3 cellular contexts compared by ENCODE assay signal in the genomic region with DNA sequence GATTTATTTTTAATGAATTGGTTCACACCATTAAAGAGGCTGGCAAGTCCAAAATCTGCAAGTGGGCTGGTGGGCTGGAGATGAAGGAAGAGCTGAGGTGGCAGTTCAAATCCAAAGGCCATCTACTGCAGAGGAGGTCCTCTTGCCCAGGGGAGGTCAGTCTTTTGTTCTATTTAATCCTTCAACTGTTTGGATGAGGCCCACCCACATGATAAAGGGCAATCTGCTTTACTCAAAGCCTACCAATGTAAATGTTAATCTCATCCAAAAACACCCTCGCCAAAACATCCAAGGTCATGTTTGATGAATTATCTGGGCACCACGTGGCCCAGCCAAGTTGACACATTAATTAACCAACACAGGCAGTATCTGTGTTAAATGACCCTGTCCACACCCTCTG.
TF ChIP-seq lines count a peak whose summit lies in the region.

No MANE protein-coding gene starts in this region.

TF ChIP-seq in HepG2, 621 proteins besides CTCF, POLR2A, EP300 and RAD21:
- TF ChIP-seq, protein P1, sequence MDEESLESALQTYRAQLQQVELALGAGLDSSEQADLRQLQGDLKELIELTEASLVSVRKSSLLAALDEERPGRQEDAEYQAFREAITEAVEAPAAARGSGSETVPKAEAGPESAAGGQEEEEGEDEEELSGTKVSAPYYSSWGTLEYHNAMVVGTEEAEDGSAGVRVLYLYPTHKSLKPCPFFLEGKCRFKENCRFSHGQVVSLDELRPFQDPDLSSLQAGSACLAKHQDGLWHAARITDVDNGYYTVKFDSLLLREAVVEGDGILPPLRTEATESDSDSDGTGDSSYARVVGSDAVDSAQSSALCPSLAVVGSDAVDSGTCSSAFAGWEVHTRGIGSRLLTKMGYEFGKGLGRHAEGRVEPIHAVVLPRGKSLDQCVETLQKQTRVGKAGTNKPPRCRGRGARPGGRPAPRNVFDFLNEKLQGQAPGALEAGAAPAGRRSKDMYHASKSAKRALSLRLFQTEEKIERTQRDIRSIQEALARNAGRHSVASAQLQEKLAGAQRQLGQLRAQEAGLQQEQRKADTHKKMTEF (CRISPR knock-in tag; IDR thresholded peaks at IDR 0.05): no peak
- TF ChIP-seq ZNF572 (CRISPR knock-in tag; IDR thresholded peaks at IDR 0.05): no peak
- TF ChIP-seq, protein P2, sequence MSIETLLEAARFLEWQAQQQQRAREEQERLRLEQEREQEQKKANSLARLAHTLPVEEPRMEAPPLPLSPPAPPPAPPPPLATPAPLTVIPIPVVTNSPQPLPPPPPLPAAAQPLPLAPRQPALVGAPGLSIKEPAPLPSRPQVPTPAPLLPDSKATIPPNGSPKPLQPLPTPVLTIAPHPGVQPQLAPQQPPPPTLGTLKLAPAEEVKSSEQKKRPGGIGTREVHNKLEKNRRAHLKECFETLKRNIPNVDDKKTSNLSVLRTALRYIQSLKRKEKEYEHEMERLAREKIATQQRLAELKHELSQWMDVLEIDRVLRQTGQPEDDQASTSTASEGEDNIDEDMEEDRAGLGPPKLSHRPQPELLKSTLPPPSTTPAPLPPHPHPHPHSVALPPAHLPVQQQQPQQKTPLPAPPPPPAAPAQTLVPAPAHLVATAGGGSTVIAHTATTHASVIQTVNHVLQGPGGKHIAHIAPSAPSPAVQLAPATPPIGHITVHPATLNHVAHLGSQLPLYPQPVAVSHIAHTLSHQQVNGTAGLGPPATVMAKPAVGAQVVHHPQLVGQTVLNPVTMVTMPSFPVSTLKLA (IDR thresholded peaks at IDR 0.05): 0 out of 2 replicates have a peak, but pooled peaks have one; percentile 11

TF ChIP-seq in HEK293, 187 proteins besides CTCF, POLR2A, EP300 and RAD21 (continued from another document):
- TF ChIP-seq ZNF10 (tag by site-specific recombination; IDR thresholded peaks at IDR 0.05) (peak; percentile 89), SP2 (tag by site-specific recombination; IDR thresholded peaks at IDR 0.05) (no peak)

TF ChIP-seq in K562, 482 proteins besides CTCF, POLR2A, EP300 and RAD21 (continued from another document):
- TF ChIP-seq, protein P3, sequence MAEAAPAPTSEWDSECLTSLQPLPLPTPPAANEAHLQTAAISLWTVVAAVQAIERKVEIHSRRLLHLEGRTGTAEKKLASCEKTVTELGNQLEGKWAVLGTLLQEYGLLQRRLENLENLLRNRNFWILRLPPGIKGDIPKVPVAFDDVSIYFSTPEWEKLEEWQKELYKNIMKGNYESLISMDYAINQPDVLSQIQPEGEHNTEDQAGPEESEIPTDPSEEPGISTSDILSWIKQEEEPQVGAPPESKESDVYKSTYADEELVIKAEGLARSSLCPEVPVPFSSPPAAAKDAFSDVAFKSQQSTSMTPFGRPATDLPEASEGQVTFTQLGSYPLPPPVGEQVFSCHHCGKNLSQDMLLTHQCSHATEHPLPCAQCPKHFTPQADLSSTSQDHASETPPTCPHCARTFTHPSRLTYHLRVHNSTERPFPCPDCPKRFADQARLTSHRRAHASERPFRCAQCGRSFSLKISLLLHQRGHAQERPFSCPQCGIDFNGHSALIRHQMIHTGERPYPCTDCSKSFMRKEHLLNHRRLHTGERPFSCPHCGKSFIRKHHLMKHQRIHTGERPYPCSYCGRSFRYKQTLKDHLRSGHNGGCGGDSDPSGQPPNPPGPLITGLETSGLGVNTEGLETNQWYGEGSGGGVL (CRISPR knock-in tag; IDR thresholded peaks at IDR 0.05): no peak
- TF ChIP-seq ZNF134 (CRISPR knock-in tag; conservative IDR thresholded peaks at IDR 0.05): peak; percentile 92
